19 cellular contexts compared by ENCODE assay signal in the genomic region with DNA sequence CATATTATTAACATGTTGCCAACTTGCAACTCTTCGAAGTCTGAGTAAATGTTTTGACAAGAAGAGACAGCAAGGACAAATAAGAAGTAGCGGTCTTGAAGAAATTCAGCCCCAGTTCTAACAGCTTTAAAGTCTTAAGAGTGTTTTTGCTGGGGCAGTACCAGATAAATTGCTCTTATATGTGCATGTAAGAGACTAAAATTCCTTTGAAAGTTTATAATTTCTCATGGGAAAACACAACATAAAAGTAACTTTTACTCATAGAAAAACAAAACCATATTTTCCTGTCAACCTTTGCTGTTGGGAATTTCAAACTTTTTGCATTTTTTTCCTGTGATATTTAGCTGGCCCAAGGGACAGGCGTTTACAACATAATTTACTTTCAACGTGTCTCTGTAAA.
DNase-seq lines count a peak whose midpoint lies in the region; ATAC-seq, FAIRE-seq and TF ChIP-seq lines count a peak whose summit lies in the region.
"Had no signal": no experiment of that assay in that cellular context is flagged by ENCODE, and none has a peak within 500 bp of the region (broad histone marks: within the 10 kb centered on the region; RNA-seq: fewer than 3 reads in every experiment).

No MANE protein-coding gene starts in this region.

- TF ChIP-seq RAD21 in neural cell (conservative IDR thresholded peaks at IDR 0.05) (no peak), HepG2 (CRISPR knock-in tag; IDR thresholded peaks at IDR 0.05) (no peak)

- H3K9me2 ChIP-seq in GM23248 (ENCODE audit: insufficient read depth) (no peaks in the 10 kb centered on the region), neural cell (ENCODE audit: insufficient read depth, low read length) (no peaks in the 10 kb centered on the region)

- H3K4me3 ChIP-seq in GM23248 (no peak overlapping the region), neural cell (ENCODE audit: low read length) (no peak overlapping the region), HepG2 (replicated peaks in 1 of 3; ENCODE audit: insufficient read depth in 1 of 3, low read depth in 2 of 3, low read length in 3 of 3) (no peak overlapping the region)

- intact Hi-C loops in HepG2 (cut with micrococcal nuclease; ENCODE audit: unreplicated experiment): no loop called here

- no peak for ATAC-seq in HepG2
- no peak for ATAC-seq in GM21526 (IDR thresholded peaks at IDR 0.05; ENCODE audit: low FRiP score, unreplicated experiment)
- no peak for ATAC-seq in GM19455 (IDR thresholded peaks at IDR 0.05; ENCODE audit: unreplicated experiment)

- H3K27me3 ChIP-seq in GM23248 (replicated peaks; ENCODE audit: insufficient read depth): no peaks in the 10 kb centered on the region
- no peaks in the 10 kb centered on the region for H3K27me3 ChIP-seq in neural cell (ENCODE audit: insufficient read depth, low read depth, low read length)
- H3K27me3 ChIP-seq in HepG2 (ENCODE audit: control insufficient read depth in 1 of 2, insufficient read depth in 2 of 2, low read length in 2 of 2): no peaks in the 10 kb centered on the region

- FAIRE-seq in HepG2 (lab: Jason Lieb, UNC): no peak
- FAIRE-seq in RCC 7860 (lab: Jason Lieb, UNC): no peak

- H3K4me2 ChIP-seq in GM23248 (ENCODE audit: unreplicated experiment) (no peak overlapping the region), neural cell (ENCODE audit: low read length) (no peak overlapping the region), HepG2 (ENCODE audit: low read depth, low read length) (no peak overlapping the region)

- H3K79me2 ChIP-seq in GM23248 (ENCODE audit: insufficient read depth) (no peaks in the 10 kb centered on the region), neural cell (replicated peaks; ENCODE audit: insufficient read depth, low read length) (no peaks in the 10 kb centered on the region), HepG2 (ENCODE audit: insufficient read depth, low read length) (no peaks in the 10 kb centered on the region)

- DNase-seq in GM23248 (peak; percentile 6), fibroblast of gingiva (ENCODE audit: low read depth) (peak; percentile 70), HepG2 (ENCODE audit: low spot score) (no peak), RCC 7860 (ENCODE audit: low spot score) (no peak)
- DNase-seq: ACHN; Calu3; CD4-positive, alpha-beta memory T cell; GOT3; Kasumi-1; MM.1S; NCI-H1092 treated with DMSO at 0.1 percent for 48 hours; NCI-H1694; NCI-H226; NCI-H526; NK-92 treated with Interleukin-12 subunit alpha and Interleukin-12 subunit beta, amount 100 ng/mL, for 24 hours; SIG-M5 had no signal

- H3K9me3 ChIP-seq in GM23248 (ENCODE audit: low read depth) (no peaks in the 10 kb centered on the region), neural cell (ENCODE audit: low read length) (no peaks in the 10 kb centered on the region), HepG2 (ENCODE audit: low read length) (no peaks in the 10 kb centered on the region)

- H3K9ac ChIP-seq in GM23248 (no peak overlapping the region), neural cell (ENCODE audit: low read length) (no peak overlapping the region), HepG2 (ENCODE audit: insufficient read depth, low read depth, low read length) (no peak overlapping the region)

- no peak overlapping the region for H3K27ac ChIP-seq in GM23248
- no peak overlapping the region for H3K27ac ChIP-seq in neural cell (ENCODE audit: low read length)
- no peak overlapping the region for H3K27ac ChIP-seq in HepG2 (ENCODE audit: extremely low read length, insufficient read depth, low read length)

- H4K20me1 ChIP-seq in GM23248 (ENCODE audit: insufficient read depth) (no peaks in the 10 kb centered on the region), neural cell (ENCODE audit: insufficient read depth) (no peaks in the 10 kb centered on the region), HepG2 (ENCODE audit: insufficient read depth, low read length) (no peaks in the 10 kb centered on the region)

- H3K4me1 ChIP-seq in GM23248 (ENCODE audit: insufficient read depth) (peaks cover 10% of the 10 kb centered on the region), HepG2 (ENCODE audit: insufficient read depth, low read length) (no peaks in the 10 kb centered on the region)

- H3K36me3 ChIP-seq in GM23248 (ENCODE audit: low read depth) (no peaks in the 10 kb centered on the region), neural cell (ENCODE audit: insufficient read depth, low read length) (no peaks in the 10 kb centered on the region), HepG2 (replicated peaks in 1 of 2; ENCODE audit: control insufficient read depth in 1 of 2, insufficient read depth in 2 of 2, low read length in 2 of 2) (no peaks in the 10 kb centered on the region)

- TF ChIP-seq POLR2A in HepG2 (IDR thresholded peaks at IDR 0.05; ENCODE audit: insufficient read depth in 1 of 2, low read depth in 2 of 2, low read length in 2 of 2): no peak

- TF ChIP-seq EP300 in neural cell (conservative IDR thresholded peaks at IDR 0.05; ENCODE audit: poor library complexity, severe bottlenecking) (no peak), HepG2 (IDR thresholded peaks at IDR 0.05; ENCODE audit: low read depth in 2 of 2, low read length in 2 of 2) (no peak), HepG2 (CRISPR knock-in tag; IDR thresholded peaks at IDR 0.05; ENCODE audit: borderline replicate concordance) (no peak)

- POLR2A ChIA-PET in HepG2 (lab: Yijun Ruan, JAX): no interaction called here

- CTCF ChIA-PET in HepG2 (lab: Yijun Ruan, JAX; ENCODE audit: low intra/inter-chr PET ratio, low total read pairs): no interaction called here

- H3F3A ChIP-seq in GM23248 (ENCODE audit: insufficient read depth): no peaks in the 10 kb centered on the region
- peaks cover 3% of the 10 kb centered on the region for H3F3A ChIP-seq in neural cell (ENCODE audit: insufficient read depth, low read length, poor library complexity, severe bottlenecking)

- no TSS peak for BruUV-seq in HepG2 (replicated peaks; lab: Mats Ljungman, UMichigan)

- H2AFZ ChIP-seq in GM23248 (0 out of 2 replicates have a peak overlapping the region, but pooled peaks have one; percentile 15), neural cell (ENCODE audit: low read depth, low read length) (no peak overlapping the region), HepG2 (ENCODE audit: low read length) (no peak overlapping the region)

- in situ Hi-C loops in GM23248 (cut with MboI): no loop called here
- in situ Hi-C loops in HepG2 (cut with HindIII; ENCODE audit: extremely low pct_ligation_motif_present, low pct_unique_long_range_greater_than_20kb): no loop called here

- 24 to 28% methylated on average over 4 of the region's 4 CpGs for WGBS in GM23248 (ENCODE audit: low coverage in 1 of 2, low lambda C conversion rate in 2 of 2, missing lambda C conversion rate in 2 of 2), 2 experiments
- WGBS in HepG2 (ENCODE audit: low lambda C conversion rate): 3% methylated on average over 4 of the region's 4 CpGs

- TF ChIP-seq CTCF in neural cell (IDR thresholded peaks at IDR 0.05; ENCODE audit: poor library complexity, severe bottlenecking) (no peak), HepG2 (CRISPR knock-in tag; IDR thresholded peaks at IDR 0.05) (no peak)

TF ChIP-seq in neural cell, 6 proteins besides CTCF, POLR2A, EP300 and RAD21:
- TF ChIP-seq POLR2AphosphoS5 (IDR thresholded peaks at IDR 0.05): peak; percentile 18
- no peak for TF ChIP-seq TAF1 (IDR thresholded peaks at IDR 0.05; ENCODE audit: low read depth)

TF ChIP-seq in HepG2, 621 proteins besides CTCF, POLR2A, EP300 and RAD21 (continues in another document):
- TF ChIP-seq, protein P1, sequence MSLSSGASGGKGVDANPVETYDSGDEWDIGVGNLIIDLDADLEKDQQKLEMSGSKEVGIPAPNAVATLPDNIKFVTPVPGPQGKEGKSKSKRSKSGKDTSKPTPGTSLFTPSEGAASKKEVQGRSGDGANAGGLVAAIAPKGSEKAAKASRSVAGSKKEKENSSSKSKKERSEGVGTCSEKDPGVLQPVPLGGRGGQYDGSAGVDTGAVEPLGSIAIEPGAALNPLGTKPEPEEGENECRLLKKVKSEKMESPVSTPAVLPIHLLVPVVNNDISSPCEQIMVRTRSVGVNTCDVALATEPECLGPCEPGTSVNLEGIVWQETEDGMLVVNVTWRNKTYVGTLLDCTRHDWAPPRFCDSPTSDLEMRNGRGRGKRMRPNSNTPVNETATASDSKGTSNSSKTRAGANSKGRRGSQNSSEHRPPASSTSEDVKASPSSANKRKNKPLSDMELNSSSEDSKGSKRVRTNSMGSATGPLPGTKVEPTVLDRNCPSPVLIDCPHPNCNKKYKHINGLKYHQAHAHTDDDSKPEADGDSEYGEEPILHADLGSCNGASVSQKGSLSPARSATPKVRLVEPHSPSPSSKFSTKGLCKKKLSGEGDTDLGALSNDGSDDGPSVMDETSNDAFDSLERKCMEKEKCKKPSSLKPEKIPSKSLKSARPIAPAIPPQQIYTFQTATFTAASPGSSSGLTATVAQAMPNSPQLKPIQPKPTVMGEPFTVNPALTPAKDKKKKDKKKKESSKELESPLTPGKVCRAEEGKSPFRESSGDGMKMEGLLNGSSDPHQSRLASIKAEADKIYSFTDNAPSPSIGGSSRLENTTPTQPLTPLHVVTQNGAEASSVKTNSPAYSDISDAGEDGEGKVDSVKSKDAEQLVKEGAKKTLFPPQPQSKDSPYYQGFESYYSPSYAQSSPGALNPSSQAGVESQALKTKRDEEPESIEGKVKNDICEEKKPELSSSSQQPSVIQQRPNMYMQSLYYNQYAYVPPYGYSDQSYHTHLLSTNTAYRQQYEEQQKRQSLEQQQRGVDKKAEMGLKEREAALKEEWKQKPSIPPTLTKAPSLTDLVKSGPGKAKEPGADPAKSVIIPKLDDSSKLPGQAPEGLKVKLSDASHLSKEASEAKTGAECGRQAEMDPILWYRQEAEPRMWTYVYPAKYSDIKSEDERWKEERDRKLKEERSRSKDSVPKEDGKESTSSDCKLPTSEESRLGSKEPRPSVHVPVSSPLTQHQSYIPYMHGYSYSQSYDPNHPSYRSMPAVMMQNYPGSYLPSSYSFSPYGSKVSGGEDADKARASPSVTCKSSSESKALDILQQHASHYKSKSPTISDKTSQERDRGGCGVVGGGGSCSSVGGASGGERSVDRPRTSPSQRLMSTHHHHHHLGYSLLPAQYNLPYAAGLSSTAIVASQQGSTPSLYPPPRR (CRISPR knock-in tag; IDR thresholded peaks at IDR 0.05; ENCODE audit: borderline replicate concordance): no peak
- TF ChIP-seq NR2F2 (IDR thresholded peaks at IDR 0.05; ENCODE audit: borderline replicate concordance, low read depth) (no peak), PPARG (CRISPR knock-in tag; conservative IDR thresholded peaks at IDR 0.05) (no peak), PBX3 (CRISPR knock-in tag; IDR thresholded peaks at IDR 0.05; ENCODE audit: borderline replicate concordance) (no peak), HNRNPUL1 (IDR thresholded peaks at IDR 0.05; ENCODE audit: low read depth, low read length) (no peak), ZNF678 (CRISPR knock-in tag; IDR thresholded peaks at IDR 0.05) (no peak)

Comparison
In these comparisons a context has a peak if more than half of its experiments do, and no peak if none do; other contexts are left out.
1. DNase-seq: peak in GM23248 (single experiment) and fibroblast of gingiva (single experiment); none in HepG2 (single experiment) and RCC 7860 (single experiment).